9 cellular contexts compared by ENCODE assay signal in the genomic region with DNA sequence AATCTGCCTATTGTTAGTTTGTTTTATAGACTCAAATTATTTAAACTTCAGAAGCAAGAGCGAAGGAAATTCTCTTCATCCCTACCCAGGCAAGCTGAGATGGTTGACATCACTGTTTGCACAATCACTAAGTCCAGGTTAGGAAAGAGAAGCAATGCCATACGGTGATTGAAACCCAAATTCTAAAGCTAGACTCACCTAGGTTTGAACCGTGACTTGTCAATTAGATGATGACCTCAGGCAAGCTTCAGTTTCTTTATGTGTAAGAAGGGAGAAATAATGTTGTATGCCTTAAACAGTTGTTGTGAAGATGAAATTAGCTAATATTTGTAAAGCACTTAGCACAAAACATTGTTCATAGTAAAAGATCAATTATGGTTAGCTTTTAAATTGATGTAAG.
A peak's percentile ranks its signal among the peaks of the same experiment; 100 is the strongest.
DNase-seq lines count a peak whose midpoint lies in the region; ATAC-seq and TF ChIP-seq lines count a peak whose summit lies in the region.
"Had no signal": no experiment of that assay in that cellular context is flagged by ENCODE, and none has a peak within 500 bp of the region (broad histone marks: within the 10 kb centered on the region; RNA-seq: fewer than 3 reads in every experiment).

No MANE protein-coding gene starts in this region.

- intact Hi-C loops in left colon (cut with DNase I, micrococcal nuclease), result no loop called here
- intact Hi-C loops in A673 (cut with micrococcal nuclease; ENCODE audit: unreplicated experiment), result no loop called here

- H3K27me3 ChIP-seq in gastroesophageal sphincter, result no peaks in the 10 kb centered on the region
- H3K27me3 ChIP-seq in A673 (replicated peaks; ENCODE audit: insufficient read depth, low read depth, low read length, poor library complexity), result no peaks in the 10 kb centered on the region

- H3K36me3 ChIP-seq in gastroesophageal sphincter (no peaks in the 10 kb centered on the region), A673 (ENCODE audit: insufficient read depth, low read length, poor library complexity, severe bottlenecking) (no peaks in the 10 kb centered on the region)

- H3K4me3 ChIP-seq in epithelial cell of esophagus (ENCODE audit: low read length) (no peak overlapping the region), gastroesophageal sphincter (no peak overlapping the region), A673 (ENCODE audit: low read depth, low read length, poor library complexity, severe bottlenecking) (no peak overlapping the region)

- POLR2A ChIA-PET in A673 (lab: Charles Lee; ENCODE audit: low non-redundant PET), result no interaction called here

- H3K9me3 ChIP-seq in gastroesophageal sphincter (no peaks in the 10 kb centered on the region), A673 (ENCODE audit: low read depth, low read length, poor library complexity, severe bottlenecking) (no peaks in the 10 kb centered on the region)

- no TSS peak for BruUV-seq in A673 (replicated peaks; lab: Mats Ljungman, UMichigan)

- no peak overlapping the region for H3K27ac ChIP-seq in gastroesophageal sphincter
- no peak overlapping the region for H3K27ac ChIP-seq in A673 (ENCODE audit: low read depth, low read length, poor library complexity, severe bottlenecking)

- ATAC-seq in GM18498 (IDR thresholded peaks at IDR 0.05; ENCODE audit: unreplicated experiment) (peak; percentile 56), GM19467 (IDR thresholded peaks at IDR 0.05; ENCODE audit: unreplicated experiment) (peak; percentile 52), HG03354 (IDR thresholded peaks at IDR 0.05; ENCODE audit: poor library complexity, severe bottlenecking, unreplicated experiment) (peak; percentile 45), gastroesophageal sphincter (no peak), left colon (no peak)

- TF ChIP-seq POLR2A in gastroesophageal sphincter (IDR thresholded peaks at IDR 0.05), result no peak

- CTCF ChIA-PET in A673 (lab: Charles Lee), result no interaction called here

- no peak for TF ChIP-seq CTCF in epithelial cell of esophagus (IDR thresholded peaks at IDR 0.05; ENCODE audit: insufficient read depth, low read depth, low read length, missing control alignments)
- no peak for TF ChIP-seq CTCF in gastroesophageal sphincter (IDR thresholded peaks at IDR 0.05)
- TF ChIP-seq CTCF in A673 (conservative IDR thresholded peaks at IDR 0.05; ENCODE audit: low read depth, low read length), result no peak

- H3K4me1 ChIP-seq in gastroesophageal sphincter (peaks cover 0 to 5% (median 0%) of the 10 kb centered on the region in 3 donors), A673 (ENCODE audit: insufficient read depth, low read length, poor library complexity, severe bottlenecking) (no peaks in the 10 kb centered on the region)

- DNase-seq in epithelial cell of esophagus (ENCODE audit: low read depth), result peak; percentile 83
- no peak for DNase-seq in left colon
- no peak for DNase-seq in D341Med (ENCODE audit: low spot score)
- no peak for DNase-seq in A673 (ENCODE audit: low spot score)
- DNase-seq: T1000 had no signal

- no peak for TF ChIP-seq EP300 in gastroesophageal sphincter (IDR thresholded peaks at IDR 0.05)

- WGBS in gastroesophageal sphincter (ENCODE audit: low coverage in 1 of 2), 2 donors, result 92 to 98% methylated on average over 3 of the region's 3 CpGs

Comparison
In these comparisons a context has a peak if more than half of its experiments do, and no peak if none do; other contexts are left out.
1. ATAC-seq: peak in GM18498 (single experiment), GM19467 (single experiment) and HG03354 (single experiment); none in gastroesophageal sphincter (single experiment) and left colon (single experiment).